Comparison of ENCODE assay signal across 9 cellular contexts in the genomic region with DNA sequence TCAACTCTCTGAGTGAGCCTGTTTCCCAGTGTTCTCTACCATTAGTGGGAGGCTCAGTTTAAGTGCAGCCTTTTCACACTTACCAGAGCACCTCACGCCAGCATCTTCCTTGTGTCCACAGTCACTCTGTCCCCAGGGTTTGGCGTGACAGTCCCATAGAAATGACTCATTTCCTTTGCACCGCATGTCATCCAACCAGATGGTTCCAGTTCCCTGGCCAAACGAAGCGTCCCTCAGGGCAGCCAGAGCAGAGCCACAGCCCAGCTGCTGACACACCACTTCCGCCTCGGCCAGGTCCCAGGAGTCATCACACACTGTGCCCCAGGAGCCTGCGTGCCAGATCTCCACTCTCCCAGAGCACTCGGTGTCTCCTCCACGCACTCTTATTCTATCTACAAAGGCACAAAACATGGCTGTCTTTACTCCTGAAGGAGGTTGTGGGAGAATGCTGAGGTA.
A peak's percentile ranks its signal among the peaks of the same experiment; 100 is the strongest.
DNase-seq lines count a peak whose midpoint lies in the region; ATAC-seq and TF ChIP-seq lines count a peak whose summit lies in the region.
"Had no signal": no experiment of that assay in that cellular context is flagged by ENCODE, and none has a peak within 500 bp of the region (broad histone marks: within the 10 kb centered on the region; RNA-seq: fewer than 3 reads in every experiment).

No MANE protein-coding gene starts in this region.

- DNase-seq in NCI-H1417 (lab: John Stamatoyannopoulos, UW) (peak in 2 of 3 experiments; percentile 3 to 24), NCI-H1417 treated with DMSO at 0.1 percent for 48 hours (lab: John Stamatoyannopoulos, UW) (no peak), brain pericyte (ENCODE audit: low read depth, low spot score) (peak; percentile 16), spleen (peak; percentile 56), T-cell (no peak), sigmoid colon (no peak)
- no peak for DNase-seq in stimulated activated CD4-positive, alpha-beta T cell treated with anti-CD3 and anti-CD28 coated beads, Interleukin-4, amount 100 ng/mL, for 1 hour
- DNase-seq: 8988T had no signal

- 65 to 77% (median 69%) methylated on average over 10 of the region's 10 CpGs for WGBS in spleen, 5 donors
- WGBS in sigmoid colon, 2 donors = 70 to 72% methylated on average over 10 of the region's 10 CpGs

- H3K36me3 ChIP-seq in spleen (no peaks in the 10 kb centered on the region), sigmoid colon (no peaks in the 10 kb centered on the region)

- H3K27me3 ChIP-seq in spleen (replicated peaks in 1 of 7) (peaks cover 0 to 16% (median 0%) of the 10 kb centered on the region in 7 donors), sigmoid colon (no peaks in the 10 kb centered on the region)

- no peaks in the 10 kb centered on the region for H3K36me3 Mint-ChIP-seq in T-cell

- no peak for TF ChIP-seq EP300 in sigmoid colon (IDR thresholded peaks at IDR 0.05)

- H3K4me1 ChIP-seq in spleen = no peaks in the 10 kb centered on the region
- no peaks in the 10 kb centered on the region for H3K4me1 ChIP-seq in sigmoid colon

- H3K27ac Mint-ChIP-seq in T-cell = no peak overlapping the region

- intact Hi-C loops in spleen (cut with DNase I; ENCODE audit: low total_unique reads) = no loop called here
- intact Hi-C loops in sigmoid colon (cut with DNase I) = no loop called here

- H3K4me3 ChIP-seq in spleen (no peak overlapping the region), sigmoid colon (no peak overlapping the region)

- ATAC-seq in HG03460 (IDR thresholded peaks at IDR 0.05; ENCODE audit: unreplicated experiment) (peak; percentile 56), T-cell (replicated peaks in 1 of 4) (no peak)

- no peak for TF ChIP-seq POLR2A in spleen (IDR thresholded peaks at IDR 0.05)
- TF ChIP-seq POLR2A in sigmoid colon (IDR thresholded peaks at IDR 0.05) = no peak

- H3K4me3 Mint-ChIP-seq in T-cell = no peak overlapping the region

- H3K9me3 Mint-ChIP-seq in T-cell = peaks cover 0 to 8% (median 0%) of the 10 kb centered on the region in 3 donors

- POLR2A ChIA-PET in T-cell (lab: Charles Lee) = no interaction called here

- H3K9me3 ChIP-seq in spleen (peaks cover 0 to 4% (median 0%) of the 10 kb centered on the region in 8 donors), sigmoid colon (no peaks in the 10 kb centered on the region)

- H3K4me1 Mint-ChIP-seq in T-cell = no peaks in the 10 kb centered on the region

- peaks cover 9 to 17% of the 10 kb centered on the region in 2 donors for H3K27me3 Mint-ChIP-seq in T-cell

- TF ChIP-seq CTCF in spleen (IDR thresholded peaks at IDR 0.05 in 8 of 11, conservative IDR thresholded peaks at IDR 0.05 in 3 of 11) = no peak
- no peak for TF ChIP-seq CTCF in sigmoid colon (IDR thresholded peaks at IDR 0.05)

- CTCF ChIA-PET in T-cell (lab: Charles Lee) = no interaction called here

- H3K27ac ChIP-seq in spleen (no peak overlapping the region), sigmoid colon (no peak overlapping the region)

Comparison
In these comparisons a context has a peak if more than half of its experiments do, and no peak if none do; other contexts are left out.
1. DNase-seq: peak in NCI-H1417 (2 of 3), brain pericyte (single experiment) and spleen (single experiment); none in NCI-H1417 treated with DMSO at 0.1 percent for 48 hours (single experiment), T-cell (0 of 34), stimulated activated CD4-positive, alpha-beta T cell treated with anti-CD3 and anti-CD28 coated beads, Interleukin-4, amount 100 ng/mL, for 1 hour (single experiment) and sigmoid colon (single experiment).